In genomic region chr3:124963755-124964154, GRCh38 we compare ENCODE assay signal across 21 cellular contexts. TPM values are rescaled to one million over a fixed set of nuclear protein-coding genes. Genes with fewer than 3 reads are reported as not detected.
DNase-seq lines count a peak whose midpoint lies in the region; ATAC-seq, FAIRE-seq and TF ChIP-seq lines count a peak whose summit lies in the region.
"Had no signal": no experiment of that assay in that cellular context is flagged by ENCODE, and none has a peak within 500 bp of the region (broad histone marks: within the 10 kb centered on the region; RNA-seq: fewer than 3 reads in every experiment).

No MANE protein-coding gene starts in this region.

- peak; percentile 35 for FAIRE-seq in endothelial cell of umbilical vein (lab: Jason Lieb, UNC)

- DNase-seq in Right ventricle myocardium superior (no peak), Right ventricle myocardium inferior (ENCODE audit: missing footprints) (no peak), endothelial cell of umbilical vein (ENCODE audit: low read depth, low spot score) (no peak), left colon (peak; percentile 40 to 73), stomach (no peak), MG63 (no peak)
- DNase-seq in stimulated activated CD4-positive, alpha-beta T cell treated with anti-CD3 and anti-CD28 coated beads, Interleukin-4, amount 100 ng/mL, for 1 hour, result no peak
- DNase-seq: AML-193, GDM1, GOT3, KG1, NCI-H1417, NCI-H187 treated with DMSO at 0.1 percent for 48 hours, NCI-H226, NCI-H524 treated with DMSO at 0.1 percent for 48 hours, SJCRH30 had no signal

- CTCF ChIA-PET in endothelial cell of umbilical vein (lab: Charles Lee), result interaction anchor here (1.0 to 1.8 kb wide), 6 partner anchors 9 to 203 kb away, joined by 3 to 5 read pairs (median 3); no protein-coding TSS in a partner anchor

- BruUV-seq in endothelial cell of umbilical vein (replicated peaks; lab: Mats Ljungman, UMichigan), result no TSS peak

- H3K4me1 ChIP-seq in endothelial cell of umbilical vein (ENCODE audit: control insufficient read depth, extremely low read depth, insufficient read depth, low read length) (peaks cover 3% of the 10 kb centered on the region), stomach (peaks cover 0 to 22% (median 12%) of the 10 kb centered on the region in 4 donors)

- TF ChIP-seq POLR2A in endothelial cell of umbilical vein (IDR thresholded peaks at IDR 0.05; ENCODE audit: low read depth, low read length), result no peak
- TF ChIP-seq POLR2A in stomach (IDR thresholded peaks at IDR 0.05), result no peak

- ATAC-seq in Right ventricle myocardium superior (ENCODE audit: poor library complexity), result peak; percentile 54
- no peak for ATAC-seq in Right ventricle myocardium inferior
- ATAC-seq in left colon, result peak; percentile 79
- ATAC-seq in GM21786 (IDR thresholded peaks at IDR 0.05; ENCODE audit: unreplicated experiment), result no peak
- ATAC-seq: HCT116 had no signal

- 18 to 45% (median 26%) methylated on average over 3 of the region's 3 CpGs for WGBS in stomach, 5 donors

- peaks cover 0 to 7% of the 10 kb centered on the region in 2 experiments for H3K36me3 ChIP-seq in endothelial cell of umbilical vein (ENCODE audit: control insufficient read depth in 2 of 2, extremely low read depth in 1 of 2, insufficient read depth in 2 of 2, low read length in 2 of 2)
- H3K36me3 ChIP-seq in stomach, result peaks cover 0 to 9% (median 4%) of the 10 kb centered on the region in 4 donors
- peaks cover 25% of the 10 kb centered on the region for H3K36me3 ChIP-seq in MG63

- H3K9me1 ChIP-seq in endothelial cell of umbilical vein (replicated peaks; ENCODE audit: control insufficient read depth, extremely low read depth, insufficient read depth, low read length), result no peaks in the 10 kb centered on the region

- TF ChIP-seq CTCF in endothelial cell of umbilical vein (IDR thresholded peaks at IDR 0.05; ENCODE audit: extremely low read depth in 1 of 2, insufficient read depth in 1 of 2, low read depth in 1 of 2, low read length in 2 of 2) (no peak), stomach (IDR thresholded peaks at IDR 0.05) (no peak)

- dilution Hi-C loops in endothelial cell of umbilical vein (cut with MboI; ENCODE audit: extremely low pct_ligation_motif_present, low sequenced_read_pairs), result no loop called here

- H2AFZ ChIP-seq in endothelial cell of umbilical vein (ENCODE audit: low read depth, low read length), result no peak overlapping the region

- H3K27me3 ChIP-seq in endothelial cell of umbilical vein (ENCODE audit: control insufficient read depth in 2 of 2, insufficient read depth in 2 of 2, low read length in 2 of 2), result no peaks in the 10 kb centered on the region
- no peaks in the 10 kb centered on the region for H3K27me3 ChIP-seq in stomach
- H3K27me3 ChIP-seq in MG63, result no peaks in the 10 kb centered on the region
- H3K27me3 ChIP-seq: SJCRH30 had no signal

- no peak for TF ChIP-seq EP300 in stomach (IDR thresholded peaks at IDR 0.05)

- H3K9ac ChIP-seq in endothelial cell of umbilical vein (replicated peaks; ENCODE audit: extremely low read depth, insufficient read depth, low read length), result no peak overlapping the region

- no peaks in the 10 kb centered on the region for H3K79me2 ChIP-seq in endothelial cell of umbilical vein (ENCODE audit: control insufficient read depth, insufficient read depth, low read length)

- POLR2A ChIA-PET in endothelial cell of umbilical vein (lab: Charles Lee), result interaction anchor here (0.5 kb wide), 1 partner anchor 80 kb away, joined by 4 read pairs; no protein-coding TSS in a partner anchor

- no peak overlapping the region for H3K4me2 ChIP-seq in endothelial cell of umbilical vein (ENCODE audit: insufficient read depth, low read length)

- no peak overlapping the region for H3K27ac ChIP-seq in endothelial cell of umbilical vein (ENCODE audit: insufficient read depth, low read depth, low read length)
- peak overlapping the region in 4 of 5 donors; percentile 10 to 49 (median 44) for H3K27ac ChIP-seq in stomach
- H3K27ac ChIP-seq: 22Rv1, C4-2B, RWPE1, SJCRH30 had no signal

- H4K20me1 ChIP-seq in endothelial cell of umbilical vein (replicated peaks; ENCODE audit: control insufficient read depth, extremely low read depth, insufficient read depth, low read length), result no peaks in the 10 kb centered on the region

- H3K4me3 ChIP-seq in endothelial cell of umbilical vein (replicated peaks in 1 of 3; ENCODE audit: insufficient read depth in 1 of 3, low read depth in 1 of 3, low read length in 3 of 3) (no peak overlapping the region), stomach (no peak overlapping the region), MG63 (no peak overlapping the region)
- H3K4me3 ChIP-seq: SJCRH30 had no signal

- H3K9me3 ChIP-seq in endothelial cell of umbilical vein (replicated peaks; ENCODE audit: control insufficient read depth, insufficient read depth, low read length) (no peaks in the 10 kb centered on the region), stomach (no peaks in the 10 kb centered on the region), MG63 (no peaks in the 10 kb centered on the region)
- H3K9me3 ChIP-seq: SJCRH30 had no signal

- intact Hi-C loops in Right ventricle myocardium superior (cut with DNase I), result no loop called here
- intact Hi-C loops in Right ventricle myocardium inferior (cut with DNase I), result no loop called here
- intact Hi-C loops in endothelial cell of umbilical vein (cut with micrococcal nuclease), result no loop called here
- intact Hi-C loops in left colon (cut with DNase I, micrococcal nuclease), result no loop called here
- intact Hi-C loops in stomach (cut with DNase I; ENCODE audit: low total_unique reads), result no loop called here

TF ChIP-seq in endothelial cell of umbilical vein, 7 proteins besides CTCF, POLR2A, EP300 and RAD21:
- no peak for TF ChIP-seq EZH2 (IDR thresholded peaks at IDR 0.05; ENCODE audit: borderline replicate concordance, low read depth, low read length, severe bottlenecking)
- TF ChIP-seq MYC (IDR thresholded peaks at IDR 0.05; ENCODE audit: low read depth, low read length), result no peak
- no peak for TF ChIP-seq JUN (IDR thresholded peaks at IDR 0.05; ENCODE audit: borderline replicate concordance, insufficient read depth, insufficient read length, low read depth)
- TF ChIP-seq GATA2 (IDR thresholded peaks at IDR 0.05; ENCODE audit: insufficient read depth, insufficient read length, low read depth, low read length), result no peak
- no peak for TF ChIP-seq POLR2AphosphoS5 (IDR thresholded peaks at IDR 0.05; ENCODE audit: insufficient read depth, low read depth, low read length)
- TF ChIP-seq MAX (IDR thresholded peaks at IDR 0.05; ENCODE audit: insufficient read depth, insufficient read length), result no peak
- no peak for TF ChIP-seq FOS (IDR thresholded peaks at IDR 0.05; ENCODE audit: borderline replicate concordance, insufficient read depth, low read length)

RNA-seq across cellular contexts. Expression of gene MUC13, which starts 29.2 kb away (rescaled TPM):
- not detected for total RNA-seq in Right ventricle myocardium superior
- total RNA-seq in Right ventricle myocardium inferior, result not detected
- not detected in 2 replicates for total RNA-seq in endothelial cell of umbilical vein
- polyA plus RNA-seq in endothelial cell of umbilical vein, result not detected in 2 replicates
- polyA plus RNA-seq in endothelial cell of umbilical vein (2011; cell fraction: cytosol; rRNA removed), result not detected in 2 replicates
- polyA plus RNA-seq in endothelial cell of umbilical vein (2011; cell fraction: nucleus; rRNA removed), result not detected in 2 replicates
- polyA plus RNA-seq in endothelial cell of umbilical vein (2012), result not detected in 2 replicates
- not detected in 2 replicates for polyA minus RNA-seq in endothelial cell of umbilical vein
- 3.1 TPM for polyA minus RNA-seq in endothelial cell of umbilical vein (2011; cell fraction: cytosol; rRNA and poly(A)+ RNA removed)
- not detected in 2 replicates for polyA minus RNA-seq in endothelial cell of umbilical vein (2011; cell fraction: nucleus; rRNA and poly(A)+ RNA removed)
- total RNA-seq in left colon, result 1,000 to 10,000 TPM; 1,001 to 1,021 TPM
- total RNA-seq in stomach, result 10 to 100 TPM in 4 of 5 donors, under 1 TPM in 1; under 0.01 to 16.5 (median 15.6) TPM
- polyA plus RNA-seq in stomach, result 1 to 10 TPM; 1.6 to 3.9 (median 2.4) TPM
- total RNA-seq in MG63 (2014; rRNA removed; shearing (Covaris generic); ENCODE audit: low replicate concordance), result not detected in 2 replicates
- total RNA-seq: SJCRH30 had no signal

Comparison
In these comparisons a context has a peak if more than half of its experiments do, and no peak if none do; other contexts are left out.
1. ATAC-seq: peak in Right ventricle myocardium superior (single experiment) and left colon (single experiment); none in Right ventricle myocardium inferior (single experiment) and GM21786 (single experiment).
2. DNase-seq: peak in left colon (2 of 2); none in Right ventricle myocardium superior (single experiment), Right ventricle myocardium inferior (single experiment), endothelial cell of umbilical vein (single experiment), stomach (single experiment), stimulated activated CD4-positive, alpha-beta T cell treated with anti-CD3 and anti-CD28 coated beads, Interleukin-4, amount 100 ng/mL, for 1 hour (single experiment) and MG63 (single experiment).
3. RNA of gene MUC13, which starts 29.2 kb away (total RNA-seq): 1,001 to 1,021 TPM in left colon; under 0.01 to 16.5 TPM in stomach, not detected in Right ventricle myocardium inferior (single experiment), not detected in Right ventricle myocardium superior (single experiment), not detected in endothelial cell of umbilical vein and not detected in MG63; every median in the first group is over 10 times any median in the second.